Comparison of ENCODE assay signal across 16 cellular contexts in genomic region chr2:24771099-24771498, GRCh38. TPM values are rescaled to one million over a fixed set of nuclear protein-coding genes. Genes with fewer than 3 reads are reported as not detected.
DNase-seq lines count a peak whose midpoint lies in the region; TF ChIP-seq lines count a peak whose summit lies in the region.
"Had no signal": no experiment of that assay in that cellular context is flagged by ENCODE, and none has a peak within 500 bp of the region (broad histone marks: within the 10 kb centered on the region; RNA-seq: fewer than 3 reads in every experiment).

No MANE protein-coding gene starts in this region.

- H3K27me3 Mint-ChIP-seq in H9 (ENCODE audit: low read depth) (no peaks in the 10 kb centered on the region; the same call in 1 of the 2 replicates), nephron (ENCODE audit: low read depth) (no peaks in the 10 kb centered on the region)

- H3K14ac ChIP-seq in H9 (ENCODE audit: insufficient read depth, low read length) = no peak overlapping the region

- no peaks in the 10 kb centered on the region for H3K79me1 ChIP-seq in H9 (ENCODE audit: insufficient read depth, low read depth, low read length, poor library complexity, severe bottlenecking)

- no peaks in the 10 kb centered on the region for H3F3A ChIP-seq in smooth muscle cell (ENCODE audit: low read depth)

- no peak overlapping the region for H2BK120ac ChIP-seq in H9 (ENCODE audit: low read depth, low read length, poor library complexity, severe bottlenecking)

- H2AFZ ChIP-seq in H9 (ENCODE audit: low read length) = no peak overlapping the region
- no peak overlapping the region for H2AFZ ChIP-seq in hepatocyte
- H2AFZ ChIP-seq in smooth muscle cell (ENCODE audit: low read depth) = no peak overlapping the region

- no peaks in the 10 kb centered on the region for H3K23me2 ChIP-seq in H9 (ENCODE audit: insufficient read length, low read depth, low read length, poor library complexity, severe bottlenecking)

- H2AK5ac ChIP-seq in H9 (ENCODE audit: insufficient read length, low read length) = no peak overlapping the region

- DNase-seq in H9 (no peak), adrenal gland (no peak), hepatocyte (ENCODE audit: low spot score) (no peak), AG08396 (ENCODE audit: low spot score) (no peak), colonic mucosa (no peak), smooth muscle cell (lab: John Stamatoyannopoulos, UW; ENCODE audit: unreplicated experiment) (no peak), NCI-H187 treated with DMSO at 0.1 percent for 48 hours (lab: John Stamatoyannopoulos, UW) (no peak)
- DNase-seq: ACHN; COR-L47; DMS153; NCI-H1105 treated with DMSO at 0.1 percent for 48 hours; NCI-H1694 treated with DMSO at 0.1 percent for 48 hours; NCI-H526 treated with DMSO at 0.1 percent for 48 hours; NK-92 treated with Interleukin-12 subunit alpha and Interleukin-12 subunit beta, amount 100 ng/mL, for 24 hours; SIG-M5 had no signal

- H4K5ac ChIP-seq in H9 (ENCODE audit: insufficient read length, low read depth, low read length) = no peak overlapping the region

- H3K9ac ChIP-seq in H9 (ENCODE audit: extremely low read depth, insufficient read length, low read length) (no peak overlapping the region), colonic mucosa (ENCODE audit: low read depth in 2 of 2, low read length in 2 of 2) (no peak overlapping the region), smooth muscle cell (ENCODE audit: low read depth) (no peak overlapping the region)

- no peaks in the 10 kb centered on the region for H3K36me3 ChIP-seq in adrenal gland (replicated peaks in 1 of 2)
- H3K36me3 ChIP-seq in hepatocyte (replicated peaks; ENCODE audit: insufficient read depth, low read depth) = no peaks in the 10 kb centered on the region
- H3K36me3 ChIP-seq in colonic mucosa = no peaks in the 10 kb centered on the region
- H3K36me3 ChIP-seq in smooth muscle cell (ENCODE audit: low read depth) = no peaks in the 10 kb centered on the region

- H2BK5ac ChIP-seq in H9 (ENCODE audit: insufficient read length, low read length) = no peak overlapping the region

- no peak overlapping the region for H3K18ac ChIP-seq in H9 (ENCODE audit: insufficient read length, low read depth, low read length)

- intact Hi-C loops in adrenal gland (cut with DNase I) = no loop called here
- intact Hi-C loops in colonic mucosa (cut with DNase I) = no loop called here

- H3K27ac Mint-ChIP-seq in H9 (0 out of 7 replicates have a peak overlapping the region, but pooled peaks of 2 of the 3 experiments have one; percentile 1 to 4), nephron (peak overlapping the region in 2 of 3 experiments; percentile 40 to 48)

- no CpG with 5 or more reads among the region's 5 CpGs for WGBS in H9 (ENCODE audit: extremely low coverage, insufficient read length, low lambda C conversion rate)
- 77 to 87% (median 86%) methylated on average over 5 of the region's 5 CpGs for WGBS in adrenal gland, 4 donors
- WGBS in hepatocyte (ENCODE audit: low lambda C conversion rate, missing lambda C conversion rate) = 44% methylated on average over 5 of the region's 5 CpGs
- WGBS in smooth muscle cell (ENCODE audit: low lambda C conversion rate) = 54% methylated on average over 5 of the region's 5 CpGs

- no peaks in the 10 kb centered on the region for H3K9me3 ChIP-seq in H9 (ENCODE audit: control insufficient read depth, low read depth, low read length)
- no peaks in the 10 kb centered on the region for H3K9me3 ChIP-seq in adrenal gland (replicated peaks in 1 of 3)
- H3K9me3 ChIP-seq in hepatocyte (ENCODE audit: low read depth) = no peaks in the 10 kb centered on the region
- no peaks in the 10 kb centered on the region for H3K9me3 ChIP-seq in colonic mucosa
- H3K9me3 ChIP-seq in smooth muscle cell (replicated peaks; ENCODE audit: low read depth) = no peaks in the 10 kb centered on the region

- no peak overlapping the region for H3K56ac ChIP-seq in H9 (ENCODE audit: insufficient read length, low read depth, low read length)

- H2BK12ac ChIP-seq in H9 (ENCODE audit: insufficient read length, low read depth, low read length) = no peak overlapping the region

- TF ChIP-seq POLR2A in adrenal gland (IDR thresholded peaks at IDR 0.05) = no peak

- H3K4ac ChIP-seq in H9 (ENCODE audit: low read depth, low read length) = no peak overlapping the region

- H4K91ac ChIP-seq in H9 (ENCODE audit: insufficient read length, low read depth, low read length) = no peak overlapping the region

- no peak overlapping the region for H2BK15ac ChIP-seq in H9 (ENCODE audit: low read depth, low read length)

- H3K36me3 Mint-ChIP-seq in H9 (ENCODE audit: insufficient read depth in 1 of 3, low read depth in 3 of 3) (peaks cover 4 to 19% (median 9%) of the 10 kb centered on the region in 3 experiments; a peak in 6 of 7 replicates), nephron (ENCODE audit: low read depth) (peaks cover 48% of the 10 kb centered on the region)

- no peak overlapping the region for H3T11ph ChIP-seq in H9 (ENCODE audit: low read length)

- H3K27me3 ChIP-seq in H9 (ENCODE audit: insufficient read depth, low read length) (no peaks in the 10 kb centered on the region), adrenal gland (no peaks in the 10 kb centered on the region), hepatocyte (no peaks in the 10 kb centered on the region), colonic mucosa (no peaks in the 10 kb centered on the region), smooth muscle cell (ENCODE audit: low read depth) (no peaks in the 10 kb centered on the region)

- no peaks in the 10 kb centered on the region for H4K20me1 ChIP-seq in H9 (ENCODE audit: control insufficient read depth, insufficient read depth, insufficient read length)
- H4K20me1 ChIP-seq in hepatocyte (ENCODE audit: insufficient read depth, poor library complexity, severe bottlenecking) = no peaks in the 10 kb centered on the region
- H4K20me1 ChIP-seq in smooth muscle cell (ENCODE audit: low read depth) = no peaks in the 10 kb centered on the region

- H3K9me3 Mint-ChIP-seq in H9 = peaks cover 0 to 3% of the 10 kb centered on the region in 2 experiments; a peak in 1 of 5 replicates
- H3K9me3 Mint-ChIP-seq in nephron = no peaks in the 10 kb centered on the region

- TF ChIP-seq CTCF in H9 (conservative IDR thresholded peaks at IDR 0.05) (no peak), adrenal gland (IDR thresholded peaks at IDR 0.05) (no peak), hepatocyte (IDR thresholded peaks at IDR 0.05; ENCODE audit: poor library complexity) (no peak), nephron (IDR thresholded peaks at IDR 0.05; ENCODE audit: unreplicated experiment in 3 of 3) (no peak), colonic mucosa (IDR thresholded peaks at IDR 0.05) (no peak), smooth muscle cell (IDR thresholded peaks at IDR 0.05; ENCODE audit: borderline replicate concordance, insufficient read depth, poor library complexity, severe bottlenecking) (no peak)

- H2BK20ac ChIP-seq in H9 (ENCODE audit: low read depth, low read length, poor library complexity, severe bottlenecking) = no peak overlapping the region

- H3K79me2 ChIP-seq in H9 (ENCODE audit: insufficient read depth, low read length) (no peaks in the 10 kb centered on the region), hepatocyte (no peaks in the 10 kb centered on the region), smooth muscle cell (ENCODE audit: low read depth) (no peaks in the 10 kb centered on the region)

- H3K23ac ChIP-seq in H9 (ENCODE audit: insufficient read length, low read depth, low read length) = no peak overlapping the region

- H3K4me1 ChIP-seq in H9 (ENCODE audit: insufficient read depth, low read length) = no peaks in the 10 kb centered on the region
- peaks cover 29 to 58% of the 10 kb centered on the region in 2 donors for H3K4me1 ChIP-seq in adrenal gland (replicated peaks in 1 of 2)
- H3K4me1 ChIP-seq in hepatocyte (ENCODE audit: insufficient read depth) = no peaks in the 10 kb centered on the region
- no peaks in the 10 kb centered on the region for H3K4me1 ChIP-seq in colonic mucosa
- H3K4me1 ChIP-seq in smooth muscle cell (ENCODE audit: low read depth) = no peaks in the 10 kb centered on the region

- H3K4me3 ChIP-seq in adrenal gland (no peak overlapping the region), hepatocyte (no peak overlapping the region), colonic mucosa (no peak overlapping the region), smooth muscle cell (no peak overlapping the region)

- H3K9me2 ChIP-seq in hepatocyte (replicated peaks; ENCODE audit: insufficient read depth) = no peaks in the 10 kb centered on the region

- peaks cover 13 to 16% of the 10 kb centered on the region in 2 experiments for H3K4me1 Mint-ChIP-seq in H9
- peaks cover 28% of the 10 kb centered on the region for H3K4me1 Mint-ChIP-seq in nephron

- no peak overlapping the region for H4K8ac ChIP-seq in H9 (replicated peaks; ENCODE audit: insufficient read length, low read depth, low read length)

- H3K4me3 Mint-ChIP-seq in H9 = no peak overlapping the region; a peak in 1 of 5 replicates
- no peak overlapping the region for H3K4me3 Mint-ChIP-seq in nephron

- H3K4me2 ChIP-seq in H9 (ENCODE audit: insufficient read depth, insufficient read length, low read length) (no peak overlapping the region), hepatocyte (no peak overlapping the region), smooth muscle cell (no peak overlapping the region)

- H3K27ac ChIP-seq in H9 (ENCODE audit: insufficient read length, low read depth, low read length) = no peak overlapping the region
- peak overlapping the region in 3 of 5 donors; percentile 46 to 59 (median 56) for H3K27ac ChIP-seq in adrenal gland
- peak overlapping the region; percentile 29 for H3K27ac ChIP-seq in hepatocyte
- no peak overlapping the region for H3K27ac ChIP-seq in colonic mucosa
- H3K27ac ChIP-seq in smooth muscle cell (ENCODE audit: low read depth) = no peak overlapping the region

RNA-seq across cellular contexts. Expression of gene PTRHD1, which starts 22.1 kb away (rescaled TPM):
- total RNA-seq in H9 (2021) (43.7 and 44.3 TPM in 2 replicates), adrenal gland (10 to 100 TPM; 36.9 to 71.6 (median 56.5) TPM), hepatocyte (40.5 and 47.8 TPM in 2 replicates), colonic mucosa (10 to 100 TPM; 38.2 to 47.6 TPM), smooth muscle cell (25.1 and 29.4 TPM in 2 replicates)
- polyA plus RNA-seq in adrenal gland (10 to 100 TPM; 18.6 to 52.9 (median 33.4) TPM), hepatocyte (61.1 and 63.6 TPM in 2 replicates), smooth muscle cell (32.5 and 38.7 TPM in 2 replicates)

RNA-seq across cellular contexts. Expression of gene CENPO, which starts 22.1 kb away (rescaled TPM):
- total RNA-seq in H9 (2021) = 47.3 and 49.5 TPM in 2 replicates
- 10 to 100 TPM in 4 of 8 donors, 1 to 10 TPM in 4; 6.6 to 12.7 (median 9.8) TPM for total RNA-seq in adrenal gland
- polyA plus RNA-seq in adrenal gland = 1 to 10 TPM; 2.6 to 9.5 (median 3.1) TPM
- total RNA-seq in hepatocyte = 8.2 and 14.6 TPM in 2 replicates
- 5.1 and 9.7 TPM in 2 replicates for polyA plus RNA-seq in hepatocyte
- 10 to 100 TPM in 1 of 2 donors, 1 to 10 TPM in 1; 6.8 to 26.8 TPM for total RNA-seq in colonic mucosa
- 14.1 and 14.7 TPM in 2 replicates for total RNA-seq in smooth muscle cell
- polyA plus RNA-seq in smooth muscle cell = 9.3 and 15.3 TPM in 2 replicates

Comparison
In these comparisons a context has a peak if more than half of its experiments do, and no peak if none do; other contexts are left out.
1. H3K27ac ChIP-seq: peak in adrenal gland (3 of 5) and hepatocyte (single experiment); none in H9 (single experiment), colonic mucosa (single experiment) and smooth muscle cell (single experiment).